In the genomic region with DNA sequence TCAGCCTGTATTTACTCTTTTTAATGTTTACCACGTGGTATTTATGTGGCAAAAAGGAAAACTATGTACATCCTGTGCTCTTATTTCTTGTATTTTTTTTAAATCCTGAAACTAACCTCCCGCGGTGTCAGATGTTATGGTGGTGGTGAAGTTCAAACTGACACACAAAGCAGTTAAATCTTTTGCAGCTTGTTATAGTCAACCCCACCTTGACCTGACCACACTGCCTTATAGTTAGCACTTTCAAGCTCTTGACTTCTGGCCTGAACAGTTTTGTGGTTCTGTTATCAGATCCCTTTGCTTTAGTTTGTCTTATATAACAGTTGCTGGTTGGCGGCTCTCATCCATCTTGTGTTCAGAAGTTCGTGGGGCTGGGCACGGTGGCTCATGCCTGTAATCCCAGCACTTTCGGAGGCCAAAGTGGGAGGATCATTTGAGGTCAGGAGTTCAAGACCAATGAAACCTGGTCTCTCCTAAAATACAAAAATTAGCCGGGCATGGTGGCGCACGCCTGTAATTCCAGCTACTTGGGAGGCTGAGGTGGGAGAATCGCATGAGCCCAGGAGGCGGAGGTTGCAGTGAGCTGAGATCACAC, we compare ENCODE assay signal across 9 cellular contexts. TPM values are rescaled to one million over a fixed set of nuclear protein-coding genes. Genes with fewer than 3 reads are reported as not detected.
DNase-seq lines count a peak whose midpoint lies in the region; ATAC-seq, FAIRE-seq and TF ChIP-seq lines count a peak whose summit lies in the region.
"Had no signal": no experiment of that assay in that cellular context is flagged by ENCODE, and none has a peak within 500 bp of the region (broad histone marks: within the 10 kb centered on the region; RNA-seq: fewer than 3 reads in every experiment).

No MANE protein-coding gene starts in this region.

- DNase-seq in foreskin fibroblast, result peak in 1 of 2 donors; percentile 24
- DNase-seq in RCC 7860 (ENCODE audit: low spot score), result no peak
- DNase-seq in Ammon's horn (ENCODE audit: low spot score), result no peak
- DNase-seq: left lung had no signal

- peak overlapping the region; percentile 97 for H3K4me2 ChIP-seq in skeletal muscle satellite cell (ENCODE audit: low read length)

- H3K27ac ChIP-seq in HEK293 (ENCODE audit: extremely low read depth, low read depth, low read length), result no peak overlapping the region

- peaks cover 3% of the 10 kb centered on the region; the same call in 1 of the 2 replicates for H3K4me1 ChIP-seq in HEK293 (ENCODE audit: control insufficient read depth, insufficient read depth, low read length)
- H3K4me1 ChIP-seq in skeletal muscle satellite cell (ENCODE audit: control insufficient read depth, insufficient read depth, low read length), result peaks cover 6% of the 10 kb centered on the region

- POLR2A ChIA-PET in HEK293 (lab: Yijun Ruan, JAX), result no interaction called here

- no peak for TF ChIP-seq CTCF in HEK293 (tag by site-specific recombination; IDR thresholded peaks at IDR 0.05)
- no peak for TF ChIP-seq CTCF in WI38 (IDR thresholded peaks at IDR 0.05; ENCODE audit: low read depth, low read length)
- no peak for TF ChIP-seq CTCF in foreskin fibroblast (IDR thresholded peaks at IDR 0.05; ENCODE audit: low read depth, low read length)

- H3K36me3 ChIP-seq in HEK293 (ENCODE audit: control insufficient read depth in 2 of 2, insufficient read depth in 1 of 2, low read length in 2 of 2), result peaks cover 51 to 60% of the 10 kb centered on the region in 2 experiments
- H3K36me3 ChIP-seq in skeletal muscle satellite cell (ENCODE audit: insufficient read depth, low read length), result peaks cover 30% of the 10 kb centered on the region

- no peaks in the 10 kb centered on the region for H3K9me3 ChIP-seq in HEK293 (ENCODE audit: control insufficient read depth, insufficient read depth, low read depth, low read length)
- no peaks in the 10 kb centered on the region for H3K9me3 ChIP-seq in skeletal muscle satellite cell (replicated peaks; ENCODE audit: low read length)
- H3K9me3 ChIP-seq: left lung had no signal

- no peak overlapping the region; the same call in 1 of the 2 replicates for H3K4me3 ChIP-seq in HEK293 (ENCODE audit: low read depth, low read length)
- peak overlapping the region; percentile 63; the same call in 1 of the 2 replicates for H3K4me3 ChIP-seq in WI38 (ENCODE audit: low read depth, low read length)
- peak overlapping the region; percentile 53 to 87 for H3K4me3 ChIP-seq in foreskin fibroblast (ENCODE audit: low read depth in 1 of 2, low read length in 2 of 2)
- H3K4me3 ChIP-seq in skeletal muscle satellite cell (ENCODE audit: low read length), result peak overlapping the region; percentile 95

- CTCF ChIA-PET in HEK293 (lab: Yijun Ruan, JAX), result interaction anchor here (0.6 to 3.9 kb wide), 5 partner anchors 8 to 544 kb away, joined by 4 to 21 read pairs (median 6); no protein-coding TSS in a partner anchor

- no peak for FAIRE-seq in RCC 7860 (lab: Jason Lieb, UNC)

- no peaks in the 10 kb centered on the region for H3K27me3 ChIP-seq in skeletal muscle satellite cell (ENCODE audit: control insufficient read depth, insufficient read depth, low read length)
- H3K27me3 ChIP-seq: left lung had no signal

- H3K9ac ChIP-seq in skeletal muscle satellite cell (ENCODE audit: low read depth, low read length), result peak overlapping the region; percentile 87

- no peak for ATAC-seq in GM19324 (IDR thresholded peaks at IDR 0.05; ENCODE audit: low FRiP score, unreplicated experiment)
- no peak for ATAC-seq in GM18498 (IDR thresholded peaks at IDR 0.05; ENCODE audit: unreplicated experiment)

TF ChIP-seq in HEK293, 187 proteins besides CTCF, POLR2A, EP300 and RAD21:
- TF ChIP-seq ZNF560 (tag by site-specific recombination; IDR thresholded peaks at IDR 0.05; ENCODE audit: borderline replicate concordance) (no peak), ZFHX2 (tag by site-specific recombination; conservative IDR thresholded peaks at IDR 0.05) (peak; percentile 26; the same call in 1 of the 2 replicates)

RNA-seq across cellular contexts. Expression of a gene that starts 2.1 kb away (rescaled TPM):
- total RNA-seq in skeletal muscle satellite cell (2012; rRNA removed), result 17.3 and 23.3 TPM in 2 replicates

RNA-seq across cellular contexts. Expression of a gene that starts 6.3 kb away (rescaled TPM):
- total RNA-seq in skeletal muscle satellite cell (2012; rRNA removed), result 25.6 and 28.4 TPM in 2 replicates

RNA-seq across cellular contexts. Expression of a gene that starts 16.9 kb away (rescaled TPM):
- total RNA-seq in skeletal muscle satellite cell (2012; rRNA removed), result 1.5 and 2.8 TPM in 2 replicates

RNA-seq across cellular contexts. Expression of a gene that starts 47.1 kb away (rescaled TPM):
- 3.8 and 5.7 TPM in 2 replicates for total RNA-seq in skeletal muscle satellite cell (2012; rRNA removed)
